ENCODE assay signal across 9 cellular contexts in genomic region chr11:6755303-6755952, GRCh38. TPM values are rescaled to one million over a fixed set of nuclear protein-coding genes. Genes with fewer than 3 reads are reported as not detected.
A peak's percentile ranks its signal among the peaks of the same experiment; 100 is the strongest.
DNase-seq lines count a peak whose midpoint lies in the region; ATAC-seq and TF ChIP-seq lines count a peak whose summit lies in the region.
"Had no signal": no experiment of that assay in that cellular context is flagged by ENCODE, and none has a peak within 500 bp of the region (broad histone marks: within the 10 kb centered on the region; RNA-seq: fewer than 3 reads in every experiment).

No MANE protein-coding gene starts in this region.

- no peak overlapping the region for H3K4me3 Mint-ChIP-seq in CD4-positive, alpha-beta T cell

- no peak overlapping the region for H3K4me3 ChIP-seq in iPS DF 6.9 (ENCODE audit: low read length)

- ATAC-seq in CD4-positive, alpha-beta T cell (ENCODE audit: poor library complexity), result peak; percentile 50

- H3K36me3 ChIP-seq in iPS DF 6.9 (ENCODE audit: control insufficient read depth, insufficient read depth, low read length), result no peaks in the 10 kb centered on the region

- POLR2A ChIA-PET in CD4-positive, alpha-beta T cell (lab: Charles Lee), result interaction anchor here (1.0 to 4.0 kb wide), 3 partner anchors 9 to 20 kb away, joined by 3 to 30 read pairs (median 4); no protein-coding TSS in a partner anchor

- intact Hi-C loops in CD4-positive, alpha-beta T cell (cut with DNase I, micrococcal nuclease), result loop anchor here (5.0 to 10.0 kb wide), 3 partner anchors 153 to 769 kb away; partner anchors contain the start of genes ILK (in 2 of the 2) and RRP8 (in 2 of the 2)

- peaks cover 5% of the 10 kb centered on the region for H3K27me3 Mint-ChIP-seq in CD4-positive, alpha-beta T cell

- CTCF ChIA-PET in CD4-positive, alpha-beta T cell (lab: Charles Lee), result interaction anchor here (0.6 to 8.9 kb wide), 17 partner anchors 9 to 151 kb away, joined by 3 to 181 read pairs (median 5); partner anchors contain the start of genes MRPL17 and TPP1

- no peaks in the 10 kb centered on the region for H3K36me3 Mint-ChIP-seq in CD4-positive, alpha-beta T cell (ENCODE audit: low read depth)

- peaks cover 20% of the 10 kb centered on the region for H3K4me1 Mint-ChIP-seq in CD4-positive, alpha-beta T cell (ENCODE audit: low read depth)

- no peaks in the 10 kb centered on the region for H3K27me3 ChIP-seq in CD4-positive, alpha-beta T cell (ENCODE audit: control insufficient read depth, insufficient read depth, low read length)
- no peaks in the 10 kb centered on the region for H3K27me3 ChIP-seq in iPS DF 6.9 (ENCODE audit: control insufficient read depth, insufficient read depth, low read length)

- H3K4me1 ChIP-seq in iPS DF 6.9 (ENCODE audit: control insufficient read depth, insufficient read depth, low read length), result no peaks in the 10 kb centered on the region

- H3K27ac Mint-ChIP-seq in CD4-positive, alpha-beta T cell, result no peak overlapping the region

- no peaks in the 10 kb centered on the region for H3K9me3 ChIP-seq in CD4-positive, alpha-beta T cell (ENCODE audit: control insufficient read depth, low read length)
- no peaks in the 10 kb centered on the region for H3K9me3 ChIP-seq in iPS DF 6.9 (ENCODE audit: control insufficient read depth, insufficient read depth, low read length)

- no peaks in the 10 kb centered on the region for H3K9me3 Mint-ChIP-seq in CD4-positive, alpha-beta T cell

- TF ChIP-seq CTCF in CD4-positive, alpha-beta T cell (IDR thresholded peaks at IDR 0.05), result peak; percentile 99
- peak; percentile 81 for TF ChIP-seq CTCF in GM12874 (IDR thresholded peaks at IDR 0.05; ENCODE audit: insufficient read depth, low read depth, low read length)

- H3K27ac ChIP-seq in CD4-positive, alpha-beta T cell (ENCODE audit: low read depth, low read length), result no peak overlapping the region
- H3K27ac ChIP-seq in iPS DF 6.9 (ENCODE audit: low read length), result no peak overlapping the region

- no CpG with 5 or more reads among the region's 5 CpGs for whole genome bisulfite sequencing in iPS DF 6.9 (ENCODE audit: insufficient coverage, insufficient read length)

- peak in 3 of 10 experiments; percentile 11 to 24 (median 15) for DNase-seq in CD4-positive, alpha-beta T cell
- DNase-seq in NCI-H460 (ENCODE audit: extremely low read depth, low read depth) (peak; percentile 9), astrocyte of the hippocampus (ENCODE audit: low read depth, low spot score) (peak; percentile 60), iPS DF 6.9 (ENCODE audit: low read depth, low spot score) (peak; percentile 55), occipital lobe (lab: John Stamatoyannopoulos, UW) (no peak), NCI-H524 treated with DMSO at 0.1 percent for 48 hours (lab: John Stamatoyannopoulos, UW) (no peak)
- peak; percentile 54 for DNase-seq in stimulated activated CD4-positive, alpha-beta T cell treated with anti-CD3 and anti-CD28 coated beads, Interleukin-4, amount 100 ng/mL, for 24 hours

RNA-seq across cellular contexts. Expression of gene OR2AG2, which starts 16.3 kb away (rescaled TPM):
- under 1 TPM in 1 of 2 experiments, not detected in 1; 0.06 TPM for total RNA-seq in CD4-positive, alpha-beta T cell
- 0.17 TPM in 1 of 2 replicates, not detected in the other for total RNA-seq in NCI-H460 (2014; rRNA removed; shearing (Covaris generic))
- not detected in 2 replicates for polyA plus RNA-seq in NCI-H460 (2014; cell fraction: nucleus; rRNA removed)
- total RNA-seq in occipital lobe, result 0.47 TPM

RNA-seq across cellular contexts. Expression of gene OR2AG1, which starts 27.4 kb away (rescaled TPM):
- total RNA-seq in CD4-positive, alpha-beta T cell, result not detected
- total RNA-seq in NCI-H460 (2014; rRNA removed; shearing (Covaris generic)), result not detected in 2 replicates
- not detected in 2 replicates for polyA plus RNA-seq in NCI-H460 (2014; cell fraction: nucleus; rRNA removed)
- total RNA-seq in occipital lobe, result not detected
- total RNA-seq: T-helper 2 cell treated with Interferon-gamma antibody and Interleukin-4, amounts not matched to agents 100 ng/mL and 5 ng/mL, for 36 hours had no signal

RNA-seq across cellular contexts. Expression of gene OR6A2, which starts 44.1 kb away (rescaled TPM):
- total RNA-seq in CD4-positive, alpha-beta T cell, result not detected
- total RNA-seq in NCI-H460 (2014; rRNA removed; shearing (Covaris generic)), result 0.23 TPM in 1 of 2 replicates, not detected in the other
- polyA plus RNA-seq in NCI-H460 (2014; cell fraction: nucleus; rRNA removed), result not detected in 2 replicates
- 0.47 TPM for total RNA-seq in occipital lobe

Comparison
In these comparisons a context has a peak if more than half of its experiments do, and no peak if none do; other contexts are left out.
1. DNase-seq: peak in NCI-H460 (single experiment), astrocyte of the hippocampus (single experiment), iPS DF 6.9 (single experiment) and stimulated activated CD4-positive, alpha-beta T cell treated with anti-CD3 and anti-CD28 coated beads, Interleukin-4, amount 100 ng/mL, for 24 hours (single experiment); none in occipital lobe (single experiment) and NCI-H524 treated with DMSO at 0.1 percent for 48 hours (single experiment).